11 cellular contexts compared by ENCODE assay signal in genomic region chr2:6922201-6922656, GRCh38. TPM values are rescaled to one million over a fixed set of nuclear protein-coding genes. Genes with fewer than 3 reads are reported as not detected.
DNase-seq lines count a peak whose midpoint lies in the region; ATAC-seq, FAIRE-seq and TF ChIP-seq lines count a peak whose summit lies in the region.
"Had no signal": no experiment of that assay in that cellular context is flagged by ENCODE, and none has a peak within 500 bp of the region (broad histone marks: within the 10 kb centered on the region; RNA-seq: fewer than 3 reads in every experiment).

No MANE protein-coding gene starts in this region.

- WGBS in K562 (ENCODE audit: insufficient coverage, low coverage, missing lambda C conversion rate) = 35% methylated on average over 8 of the region's 8 CpGs

- no peak overlapping the region for H2AFZ ChIP-seq in K562 (ENCODE audit: low read depth, low read length)

- H3K4me3 Mint-ChIP-seq in CD4-positive, alpha-beta T cell = peak overlapping the region; percentile 26
- H3K4me3 Mint-ChIP-seq in mesothelial cell of epicardium = no peak overlapping the region
- no peak overlapping the region for H3K4me3 Mint-ChIP-seq in stimulated activated memory B cell treated with anti-CD40 and anti-IgM and Interleukin-4, amounts not matched to agents 10 μg/mL and 1 μg/mL and 100 μg/mL, for 72 hours

- H3K9me3 ChIP-seq in CD4-positive, alpha-beta T cell (ENCODE audit: control insufficient read depth, low read length) = no peaks in the 10 kb centered on the region
- H3K9me3 ChIP-seq in K562 (replicated peaks; ENCODE audit: control insufficient read depth, insufficient read depth, low read depth, low read length) = no peaks in the 10 kb centered on the region
- H3K9me3 ChIP-seq: sigmoid colon had no signal

- H3K27ac Mint-ChIP-seq in CD4-positive, alpha-beta T cell = peak overlapping the region; percentile 40
- H3K27ac Mint-ChIP-seq in mesothelial cell of epicardium = peak overlapping the region; percentile 90
- H3K27ac Mint-ChIP-seq in stimulated activated memory B cell treated with anti-CD40 and anti-IgM and Interleukin-4, amounts not matched to agents 10 μg/mL and 1 μg/mL and 100 μg/mL, for 72 hours = no peak overlapping the region

- no peaks in the 10 kb centered on the region for H3K27me3 ChIP-seq in CD4-positive, alpha-beta T cell (ENCODE audit: control insufficient read depth, insufficient read depth, low read length)
- H3K27me3 ChIP-seq in K562 (ENCODE audit: control insufficient read depth in 2 of 2, insufficient read depth in 2 of 2, low read length in 2 of 2) = no peaks in the 10 kb centered on the region
- H3K27me3 ChIP-seq: cardiac muscle cell, sigmoid colon had no signal

- H3K27me3 Mint-ChIP-seq in CD4-positive, alpha-beta T cell = no peaks in the 10 kb centered on the region
- no peaks in the 10 kb centered on the region for H3K27me3 Mint-ChIP-seq in mesothelial cell of epicardium (ENCODE audit: low read depth)
- H3K27me3 Mint-ChIP-seq in stimulated activated memory B cell treated with anti-CD40 and anti-IgM and Interleukin-4, amounts not matched to agents 10 μg/mL and 1 μg/mL and 100 μg/mL, for 72 hours = peaks cover 7% of the 10 kb centered on the region

- no peak for TF ChIP-seq EP300 in K562 (IDR thresholded peaks at IDR 0.05; ENCODE audit: low read length)

- no peak overlapping the region for H3K4me2 ChIP-seq in K562 (ENCODE audit: insufficient read depth, low read length)

- no peak overlapping the region for H3K4me3 ChIP-seq in K562
- H3K4me3 ChIP-seq: cardiac muscle cell, sigmoid colon had no signal

- no peak overlapping the region for H3K27ac ChIP-seq in CD4-positive, alpha-beta T cell (ENCODE audit: low read depth, low read length)
- H3K27ac ChIP-seq in K562 (ENCODE audit: extremely low read depth, low read depth, low read length) = no peak overlapping the region
- H3K27ac ChIP-seq: sigmoid colon had no signal

- peak; percentile 7 to 35; a peak in 1 of 4 replicates for TF ChIP-seq RAD21 in K562 (CRISPR knock-in tag; conservative IDR thresholded peaks at IDR 0.05 in 1 of 2, IDR thresholded peaks at IDR 0.05 in 1 of 2)

- no peak for TF ChIP-seq POLR2A in K562 (conservative IDR thresholded peaks at IDR 0.05)

- peaks cover 39% of the 10 kb centered on the region for H3K36me3 Mint-ChIP-seq in CD4-positive, alpha-beta T cell (ENCODE audit: low read depth)
- H3K36me3 Mint-ChIP-seq in mesothelial cell of epicardium = no peaks in the 10 kb centered on the region
- no peaks in the 10 kb centered on the region for H3K36me3 Mint-ChIP-seq in stimulated activated memory B cell treated with anti-CD40 and anti-IgM and Interleukin-4, amounts not matched to agents 10 μg/mL and 1 μg/mL and 100 μg/mL, for 72 hours

- H3K79me2 ChIP-seq in K562 (ENCODE audit: control insufficient read depth, insufficient read depth, low read length) = no peaks in the 10 kb centered on the region

- H4K20me1 ChIP-seq in K562 (replicated peaks; ENCODE audit: control insufficient read depth, insufficient read depth, low read length) = peaks cover 17% of the 10 kb centered on the region

- peaks cover 3% of the 10 kb centered on the region for H3K9me1 ChIP-seq in K562 (ENCODE audit: control insufficient read depth, insufficient read depth, low read length)

- intact Hi-C loops in CD4-positive, alpha-beta T cell (cut with DNase I, micrococcal nuclease) = no loop called here
- intact Hi-C loops in K562 (cut with micrococcal nuclease) (no loop called here), left cardiac atrium (cut with DNase I) (loop anchor here in 1 of 2 donors (5.0 kb wide), 1 partner anchor 90 kb away; no protein-coding TSS in a partner anchor)

- ATAC-seq in CD4-positive, alpha-beta T cell (ENCODE audit: poor library complexity) = peak; percentile 63
- ATAC-seq in GM18498 (IDR thresholded peaks at IDR 0.05; ENCODE audit: unreplicated experiment) = peak; percentile 28
- ATAC-seq in K562 = peak; percentile 48; the same call in 2 of the 3 replicates
- ATAC-seq in left cardiac atrium = no peak
- no peak for ATAC-seq in stimulated activated memory B cell treated with anti-CD40 and anti-IgM and Interleukin-4, amounts not matched to agents 10 μg/mL and 1 μg/mL and 100 μg/mL, for 72 hours

- POLR2A ChIA-PET in CD4-positive, alpha-beta T cell (lab: Charles Lee) = no interaction called here
- POLR2A ChIA-PET in K562 (lab: Yijun Ruan, JAX) = interaction anchor here (1.6 to 1.7 kb wide), 2 partner anchors 9 to 12 kb away, joined by 3 to 9 read pairs; no protein-coding TSS in a partner anchor

- no peak for FAIRE-seq in K562 (lab: Jason Lieb, UNC)

- no peaks in the 10 kb centered on the region for H3K36me3 ChIP-seq in K562 (ENCODE audit: control insufficient read depth, insufficient read depth, low read length)
- H3K36me3 ChIP-seq: cardiac muscle cell, sigmoid colon had no signal

- H3K4me1 Mint-ChIP-seq in CD4-positive, alpha-beta T cell (ENCODE audit: low read depth) = peaks cover 87% of the 10 kb centered on the region
- peaks cover 78% of the 10 kb centered on the region for H3K4me1 Mint-ChIP-seq in mesothelial cell of epicardium
- H3K4me1 Mint-ChIP-seq in stimulated activated memory B cell treated with anti-CD40 and anti-IgM and Interleukin-4, amounts not matched to agents 10 μg/mL and 1 μg/mL and 100 μg/mL, for 72 hours = peaks cover 14% of the 10 kb centered on the region

- BruUV-seq in K562 (replicated peaks; lab: Mats Ljungman, UMichigan) = no TSS peak

- DNase-seq in CD4-positive, alpha-beta T cell = peak in 1 of 10 experiments; percentile 17
- DNase-seq in K562 (ENCODE audit: extremely low read depth in 1 of 4, low spot score in 3 of 4) = peak in 1 of 4 experiments; percentile 28
- DNase-seq in mesothelial cell of epicardium (ENCODE audit: low spot score in 2 of 2, unreplicated experiment in 2 of 2) = no peak
- no peak for DNase-seq in left cardiac atrium
- DNase-seq in NCI-H1105 (lab: John Stamatoyannopoulos, UW) = no peak
- no peak for DNase-seq in hypothalamus (lab: John Stamatoyannopoulos, UW)
- DNase-seq: Kasumi-1, sigmoid colon had no signal

- peaks cover 1 to 20% of the 10 kb centered on the region in 2 experiments; a peak in 3 of 5 replicates for H3K4me1 ChIP-seq in K562 (replicated peaks in 1 of 2; ENCODE audit: control insufficient read depth in 2 of 2, insufficient read depth in 2 of 2, low read length in 2 of 2)

- in situ Hi-C loops in K562 (cut with MboI) = no loop called here

- no peak overlapping the region for H3K9ac ChIP-seq in K562 (ENCODE audit: insufficient read depth in 1 of 2, low read depth in 2 of 2, low read length in 2 of 2)

- no peak for TF ChIP-seq CTCF in CD4-positive, alpha-beta T cell (IDR thresholded peaks at IDR 0.05)
- peak; percentile 16 to 45 (median 45); a peak in 3 of 6 replicates for TF ChIP-seq CTCF in K562 (IDR thresholded peaks at IDR 0.05 in 2 of 3, conservative IDR thresholded peaks at IDR 0.05 in 1 of 3; ENCODE audit: insufficient read depth in 2 of 3, low read depth in 1 of 3, low read length in 3 of 3)
- no peak for TF ChIP-seq CTCF in mesothelial cell of epicardium (IDR thresholded peaks at IDR 0.05; ENCODE audit: unreplicated experiment)

- no peaks in the 10 kb centered on the region for H3K9me3 Mint-ChIP-seq in CD4-positive, alpha-beta T cell
- H3K9me3 Mint-ChIP-seq in mesothelial cell of epicardium = no peaks in the 10 kb centered on the region
- H3K9me3 Mint-ChIP-seq in stimulated activated memory B cell treated with anti-CD40 and anti-IgM and Interleukin-4, amounts not matched to agents 10 μg/mL and 1 μg/mL and 100 μg/mL, for 72 hours = no peaks in the 10 kb centered on the region

- CTCF ChIA-PET in CD4-positive, alpha-beta T cell (lab: Charles Lee) = interaction anchor here (0.7 to 2.0 kb wide), 4 partner anchors 25 to 80 kb away, joined by 3 to 4 read pairs (median 4); partner anchors contain the start of gene CMPK2
- CTCF ChIA-PET in K562 (lab: Yijun Ruan, JAX; ENCODE audit: low intra/inter-chr PET ratio) = interaction anchor here (0.7 kb wide), 1 partner anchor 161 kb away, joined by 3 read pairs; no protein-coding TSS in a partner anchor

RNA-seq across cellular contexts. Expression of gene RNF144A, which starts 5.0 kb away (rescaled TPM):
- total RNA-seq in CD4-positive, alpha-beta T cell = 10 to 100 TPM; 39.0 to 40.1 TPM
- total RNA-seq in K562 (2011; cell fraction: chromatin; rRNA removed; ENCODE audit: low replicate concordance) = 11.4 and 21.2 TPM in 2 replicates
- 9.5 and 10.4 TPM in 2 replicates for total RNA-seq in K562 (2011; cell fraction: nucleolus; rRNA removed)
- total RNA-seq in K562 (2011; cell fraction: nucleoplasm; rRNA removed) = 8.9 and 16.6 TPM in 2 replicates
- 6.4 and 8.2 TPM in 2 replicates for total RNA-seq in K562 (2014; rRNA removed)
- 6.0 and 6.7 TPM in 2 replicates for total RNA-seq in K562 (2014; rRNA removed; fragmentation: Illumina TruSeq; extraction: Trizol)
- 4.7 and 5.7 TPM in 2 replicates for total RNA-seq in K562 (2015; rRNA removed; fragmentation: Illumina TruSeq; extraction: Trizol)
- 8.8 and 11.3 TPM in 2 replicates for total RNA-seq in K562 (2021)
- 9.2 and 12.1 TPM in 2 replicates for polyA plus RNA-seq in K562 (2011; rRNA removed)
- polyA plus RNA-seq in K562 (2011; cell fraction: cytosol; rRNA removed) = 8.8 and 9.9 TPM in 2 replicates
- polyA plus RNA-seq in K562 (2011; cell fraction: nucleus; rRNA removed) = 8.5 and 10.0 TPM in 2 replicates
- 5.0 and 11.1 TPM in 2 replicates for polyA plus RNA-seq in K562 (2012)
- 6.1 and 7.4 TPM in 2 replicates for polyA plus RNA-seq in K562 (2014; fragmentation: Illumina TruSeq; extraction: Trizol)
- polyA plus RNA-seq in K562 (2014; fragmentation: Nextera tagmentation; extraction: Ambion mirVana) = 1 to 10 TPM in 1 of 2 experiments, under 1 TPM in 1; 0.96 to 1.4 TPM
- polyA plus RNA-seq in K562 (2014; rRNA removed) = 6.2 and 7.0 TPM in 2 replicates
- 14.2 and 14.3 TPM in 2 replicates for polyA minus RNA-seq in K562 (2011; rRNA and poly(A)+ RNA removed)
- 13.1 and 13.8 TPM in 2 replicates for polyA minus RNA-seq in K562 (2011; cell fraction: cytosol; rRNA and poly(A)+ RNA removed)
- 10.2 and 14.2 TPM in 2 replicates for polyA minus RNA-seq in K562 (2011; cell fraction: nucleus; rRNA and poly(A)+ RNA removed)
- total RNA-seq in mesothelial cell of epicardium = 52.3 to 54.4 TPM (median 52.8 TPM) in 3 replicates
- 10 to 100 TPM in 1 of 2 donors, 1 to 10 TPM in 1; 4.4 to 10.4 TPM for total RNA-seq in left cardiac atrium

RNA-seq across cellular contexts. Expression of gene RSAD2, which starts 44.7 kb away (rescaled TPM):
- total RNA-seq in CD4-positive, alpha-beta T cell = 1 to 10 TPM; 3.9 to 4.6 TPM
- total RNA-seq in K562 (2011; cell fraction: chromatin; rRNA removed; ENCODE audit: low replicate concordance) = 0.39 and 0.79 TPM in 2 replicates
- 0.50 and 0.53 TPM in 2 replicates for total RNA-seq in K562 (2011; cell fraction: nucleolus; rRNA removed)
- 1.2 TPM in 1 of 2 replicates, not detected in the other for total RNA-seq in K562 (2011; cell fraction: nucleoplasm; rRNA removed)
- total RNA-seq in K562 (2014; rRNA removed) = 0.57 and 1.4 TPM in 2 replicates
- total RNA-seq in K562 (2014; rRNA removed; fragmentation: Illumina TruSeq; extraction: Trizol) = 0.41 and 0.51 TPM in 2 replicates
- 0.51 and 0.68 TPM in 2 replicates for total RNA-seq in K562 (2015; rRNA removed; fragmentation: Illumina TruSeq; extraction: Trizol)
- 0.18 and 0.49 TPM in 2 replicates for total RNA-seq in K562 (2021)
- 0.24 and 0.45 TPM in 2 replicates for polyA plus RNA-seq in K562 (2011; rRNA removed)
- 0.06 and 0.15 TPM in 2 replicates for polyA plus RNA-seq in K562 (2011; cell fraction: cytosol; rRNA removed)
- polyA plus RNA-seq in K562 (2011; cell fraction: nucleus; rRNA removed) = 0.28 and 0.38 TPM in 2 replicates
- 0.46 and 1.1 TPM in 2 replicates for polyA plus RNA-seq in K562 (2012)
- polyA plus RNA-seq in K562 (2014; fragmentation: Illumina TruSeq; extraction: Trizol) = 0.15 and 0.37 TPM in 2 replicates
- polyA plus RNA-seq in K562 (2014; fragmentation: Nextera tagmentation; extraction: Ambion mirVana) = under 1 TPM; 0.15 to 0.28 TPM
- 0.11 and 0.19 TPM in 2 replicates for polyA plus RNA-seq in K562 (2014; rRNA removed)
- 0.63 and 0.75 TPM in 2 replicates for polyA minus RNA-seq in K562 (2011; rRNA and poly(A)+ RNA removed)
- not detected in 2 replicates for polyA minus RNA-seq in K562 (2011; cell fraction: cytosol; rRNA and poly(A)+ RNA removed)
- 0.94 and 1.00 TPM in 2 replicates for polyA minus RNA-seq in K562 (2011; cell fraction: nucleus; rRNA and poly(A)+ RNA removed)
- total RNA-seq in mesothelial cell of epicardium = 3.7 to 4.4 TPM (median 4.3 TPM) in 3 replicates
- 1 to 10 TPM; 3.2 to 8.0 TPM for total RNA-seq in left cardiac atrium

RNA-seq across cellular contexts. Expression of gene CMPK2, which starts 56.5 kb away (rescaled TPM):
- total RNA-seq in CD4-positive, alpha-beta T cell = 1 to 10 TPM; 6.5 to 7.6 TPM
- 2.3 and 3.5 TPM in 2 replicates for total RNA-seq in K562 (2011; cell fraction: chromatin; rRNA removed; ENCODE audit: low replicate concordance)
- total RNA-seq in K562 (2011; cell fraction: nucleolus; rRNA removed) = 2.3 and 2.8 TPM in 2 replicates
- 3.5 and 5.2 TPM in 2 replicates for total RNA-seq in K562 (2011; cell fraction: nucleoplasm; rRNA removed)
- total RNA-seq in K562 (2014; rRNA removed) (10.5 TPM in 2 replicates), K562 (2014; rRNA removed; fragmentation: Illumina TruSeq; extraction: Trizol) (5.0 and 5.3 TPM in 2 replicates), K562 (2015; rRNA removed; fragmentation: Illumina TruSeq; extraction: Trizol) (7.4 and 7.6 TPM in 2 replicates), K562 (2021) (7.2 and 7.9 TPM in 2 replicates), mesothelial cell of epicardium (4.0 to 4.5 TPM (median 4.0 TPM) in 3 replicates), left cardiac atrium (1 to 10 TPM; 3.7 to 7.8 TPM)
- polyA plus RNA-seq in K562 (2011; rRNA removed) (3.5 and 4.3 TPM in 2 replicates), K562 (2014; fragmentation: Illumina TruSeq; extraction: Trizol) (5.3 and 6.5 TPM in 2 replicates), K562 (2014; fragmentation: Nextera tagmentation; extraction: Ambion mirVana) (1 to 10 TPM; 2.6 to 2.9 TPM), K562 (2014; rRNA removed) (3.8 and 4.5 TPM in 2 replicates)
- polyA plus RNA-seq in K562 (2011; cell fraction: cytosol; rRNA removed) = 3.2 and 3.6 TPM in 2 replicates
- polyA plus RNA-seq in K562 (2011; cell fraction: nucleus; rRNA removed) = 5.6 and 6.6 TPM in 2 replicates
- polyA plus RNA-seq in K562 (2012) = 8.3 and 23.7 TPM in 2 replicates
- 2.9 and 4.3 TPM in 2 replicates for polyA minus RNA-seq in K562 (2011; rRNA and poly(A)+ RNA removed)
- polyA minus RNA-seq in K562 (2011; cell fraction: cytosol; rRNA and poly(A)+ RNA removed) = 2.9 and 3.3 TPM in 2 replicates
- 3.4 and 5.2 TPM in 2 replicates for polyA minus RNA-seq in K562 (2011; cell fraction: nucleus; rRNA and poly(A)+ RNA removed)

Comparison
In these comparisons a context has a peak if more than half of its experiments do, and no peak if none do; other contexts are left out.
1. ATAC-seq: peak in CD4-positive, alpha-beta T cell (single experiment), GM18498 (single experiment) and K562 (single experiment); none in left cardiac atrium (0 of 2) and stimulated activated memory B cell treated with anti-CD40 and anti-IgM and Interleukin-4, amounts not matched to agents 10 μg/mL and 1 μg/mL and 100 μg/mL, for 72 hours (single experiment).
2. CTCF ChIP-seq: peak in K562 (3 of 3); none in CD4-positive, alpha-beta T cell (single experiment) and mesothelial cell of epicardium (single experiment).